In the genomic region with DNA sequence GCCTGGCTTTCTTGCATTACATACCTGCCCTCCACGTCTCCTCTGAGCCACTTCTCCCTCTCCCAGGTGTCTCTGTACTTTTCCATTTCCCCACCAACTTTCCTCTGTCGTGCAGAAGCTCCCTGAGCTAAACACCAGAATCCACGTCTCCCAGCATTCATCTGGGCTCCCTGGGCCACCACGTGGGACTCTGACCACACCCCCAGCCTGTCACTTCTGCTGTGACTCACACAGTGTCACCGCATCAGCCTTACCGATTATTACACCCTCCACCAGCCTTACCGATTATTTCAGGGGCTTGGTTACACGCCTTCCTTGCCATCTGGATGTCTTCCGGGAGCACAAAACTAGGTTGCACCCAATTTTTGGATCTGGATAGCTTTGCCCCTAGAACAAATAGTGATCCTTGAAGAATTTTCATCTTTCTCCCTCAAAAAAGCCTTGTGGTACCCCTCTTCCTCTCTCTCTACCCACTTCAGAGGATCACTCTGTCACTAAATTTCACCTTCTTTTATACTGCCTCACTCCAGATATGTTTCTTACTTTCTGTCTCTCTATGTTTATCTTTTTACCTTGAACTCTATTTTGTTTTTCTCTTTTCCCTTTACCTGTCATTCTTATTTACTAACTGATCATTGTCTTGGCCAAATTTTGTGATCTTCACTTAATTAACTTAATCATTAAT, we compare ENCODE assay signal across 9 cellular contexts.
DNase-seq lines count a peak whose midpoint lies in the region; ATAC-seq and TF ChIP-seq lines count a peak whose summit lies in the region.
"Had no signal": no experiment of that assay in that cellular context is flagged by ENCODE, and none has a peak within 500 bp of the region (broad histone marks: within the 10 kb centered on the region; RNA-seq: fewer than 3 reads in every experiment).

No MANE protein-coding gene starts in this region.

- H3K4me2 ChIP-seq in DND-41 (ENCODE audit: insufficient read depth, low read length) (no peak overlapping the region), OCI-LY7 (ENCODE audit: low read length) (no peak overlapping the region)

- H3K9me3 ChIP-seq in DND-41 (ENCODE audit: insufficient read depth, low read length, severe bottlenecking) (peaks cover 6% of the 10 kb centered on the region), OCI-LY7 (ENCODE audit: low read length) (peaks cover 8% of the 10 kb centered on the region; the same call in 1 of the 2 replicates)
- H3K9me3 ChIP-seq: colonic mucosa had no signal

- H3K9me2 ChIP-seq in OCI-LY7 (ENCODE audit: insufficient read depth, low read length), result no peaks in the 10 kb centered on the region

- CTCF ChIA-PET in OCI-LY7 (lab: Charles Lee; ENCODE audit: unreplicated experiment), result no interaction called here

- TF ChIP-seq CTCF in DND-41 (IDR thresholded peaks at IDR 0.05; ENCODE audit: borderline replicate concordance, extremely low read depth, low read length, poor library complexity, severe bottlenecking) (no peak), OCI-LY7 (conservative IDR thresholded peaks at IDR 0.05; ENCODE audit: low read length) (no peak)

- H3K9ac ChIP-seq in DND-41 (ENCODE audit: low read depth, low read length), result no peak overlapping the region

- BruUV-seq in OCI-LY7 (replicated peaks; lab: Mats Ljungman, UMichigan), result no TSS peak

- DNase-seq in DND-41 (peak; percentile 30), OCI-LY7 (ENCODE audit: low spot score) (no peak), activated T-helper 1 cell treated with Interleukin-2 at 50 U/mL for 16 hours (ENCODE audit: low read depth) (peak; percentile 38), kidney glomerular epithelial cell (lab: John Stamatoyannopoulos, UW) (no peak), UCSD-AML1 (lab: John Stamatoyannopoulos, UW; ENCODE audit: unreplicated experiment) (no peak), LoVo (ENCODE audit: low spot score) (no peak)
- DNase-seq in stimulated activated CD4-positive, alpha-beta T cell treated with anti-CD3 and anti-CD28 coated beads, Interleukin-1b, Interleukin-23, amount 100 ng/mL, for 48 hours, result peak; percentile 34
- DNase-seq: colonic mucosa had no signal

- H3K27ac ChIP-seq in DND-41 (ENCODE audit: low read length) (no peak overlapping the region), OCI-LY7 (ENCODE audit: low read depth, low read length, poor library complexity, severe bottlenecking) (no peak overlapping the region)
- H3K27ac ChIP-seq: colonic mucosa had no signal

- H3K4me3 ChIP-seq in DND-41 (ENCODE audit: low read depth in 1 of 2, low read length in 2 of 2), result no peak overlapping the region
- H3K4me3 ChIP-seq in OCI-LY7 (ENCODE audit: low read depth, low read length, poor library complexity, severe bottlenecking), result no peak overlapping the region
- H3K4me3 ChIP-seq: colonic mucosa had no signal

- POLR2A ChIA-PET in OCI-LY7 (lab: Charles Lee), result interaction anchor here (0.6 to 0.7 kb wide), 2 partner anchors 14 to 515 kb away, joined by 3 read pairs; no protein-coding TSS in a partner anchor

- H3K36me3 ChIP-seq in DND-41 (ENCODE audit: insufficient read depth, low read length) (no peaks in the 10 kb centered on the region), OCI-LY7 (ENCODE audit: insufficient read depth, low read length) (no peaks in the 10 kb centered on the region; the same call in 1 of the 2 replicates)
- H3K36me3 ChIP-seq: colonic mucosa had no signal

- H3K79me2 ChIP-seq in DND-41 (ENCODE audit: insufficient read depth, low read length) (no peaks in the 10 kb centered on the region), OCI-LY7 (ENCODE audit: insufficient read depth, low read depth, low read length) (no peaks in the 10 kb centered on the region)

- ATAC-seq in DND-41 (ENCODE audit: insufficient read depth, low read depth) (peak; percentile 76), GM19328 (IDR thresholded peaks at IDR 0.05; ENCODE audit: unreplicated experiment) (no peak)

- H3K4me1 ChIP-seq in DND-41 (ENCODE audit: insufficient read depth, low read length) (no peaks in the 10 kb centered on the region), OCI-LY7 (ENCODE audit: insufficient read depth, low read length, poor library complexity, severe bottlenecking) (peaks cover 6% of the 10 kb centered on the region)
- H3K4me1 ChIP-seq: colonic mucosa had no signal

- no peaks in the 10 kb centered on the region for H4K20me1 ChIP-seq in DND-41 (ENCODE audit: insufficient read depth, low read length)
- no peaks in the 10 kb centered on the region for H4K20me1 ChIP-seq in OCI-LY7 (ENCODE audit: insufficient read depth, low read length)

- intact Hi-C loops in OCI-LY7 (cut with micrococcal nuclease; ENCODE audit: unreplicated experiment), result no loop called here

- H2AFZ ChIP-seq in DND-41 (ENCODE audit: low read depth, low read length), result no peak overlapping the region
- 0 out of 2 replicates have a peak overlapping the region, but pooled peaks have one; percentile 9 for H2AFZ ChIP-seq in OCI-LY7 (ENCODE audit: low read length)

- H3K27me3 ChIP-seq in DND-41 (ENCODE audit: insufficient read depth, low read length, poor library complexity), result no peaks in the 10 kb centered on the region
- H3K27me3 ChIP-seq: colonic mucosa had no signal

Comparison
In these comparisons a context has a peak if more than half of its experiments do, and no peak if none do; other contexts are left out.
1. DNase-seq: peak in DND-41 (single experiment), activated T-helper 1 cell treated with Interleukin-2 at 50 U/mL for 16 hours (single experiment) and stimulated activated CD4-positive, alpha-beta T cell treated with anti-CD3 and anti-CD28 coated beads, Interleukin-1b, Interleukin-23, amount 100 ng/mL, for 48 hours (single experiment); none in OCI-LY7 (single experiment), kidney glomerular epithelial cell (single experiment), UCSD-AML1 (single experiment) and LoVo (single experiment).